Comparison of ENCODE assay signal across 21 cellular contexts in genomic region chr5:124737651-124738050, GRCh38. TPM values are rescaled to one million over a fixed set of nuclear protein-coding genes. Genes with fewer than 3 reads are reported as not detected.
DNase-seq lines count a peak whose midpoint lies in the region; ATAC-seq and TF ChIP-seq lines count a peak whose summit lies in the region.
"Had no signal": no experiment of that assay in that cellular context is flagged by ENCODE, and none has a peak within 500 bp of the region (broad histone marks: within the 10 kb centered on the region; RNA-seq: fewer than 3 reads in every experiment).

No MANE protein-coding gene starts in this region.

- no peaks in the 10 kb centered on the region; the same call in 1 of the 2 replicates for H3K36me3 ChIP-seq in HUES48 (ENCODE audit: control insufficient read depth, insufficient read depth, low read length)
- H3K36me3 ChIP-seq in iPS-18a (ENCODE audit: control insufficient read depth, low read depth, low read length) = no peaks in the 10 kb centered on the region
- H3K36me3 ChIP-seq: BE2C, spleen had no signal

- H3K36me3 Mint-ChIP-seq in activated B cell treated with CpG ODN at 0.5 μM for 24 hours (ENCODE audit: low read depth) = no peaks in the 10 kb centered on the region

- no peak for TF ChIP-seq CTCF in activated B cell treated with CpG ODN at 0.5 μM for 24 hours (IDR thresholded peaks at IDR 0.05)

- ATAC-seq in activated B cell treated with CpG ODN at 0.5 μM for 24 hours (ENCODE audit: low read depth) (no peak), GM18505 (IDR thresholded peaks at IDR 0.05; ENCODE audit: unreplicated experiment) (no peak)
- ATAC-seq: effector memory CD8-positive, alpha-beta T cell; mucosa of descending colon; stimulated activated naive CD8-positive, alpha-beta T cell treated with anti-CD3 and anti-CD28 coated beads, Interleukin-15, amount 100 ng/mL, for 72 hours had no signal

- TF ChIP-seq POLR2A in GM18505 (IDR thresholded peaks at IDR 0.05; ENCODE audit: borderline replicate concordance, extremely low read depth, insufficient read depth, insufficient read length) = no peak

- intact Hi-C loops in activated B cell treated with CpG ODN at 0.5 μM for 24 hours (cut with micrococcal nuclease) = loop anchor here (1.0 kb wide), 2 partner anchors 8 to 9 kb away; partner anchors contain the start of gene ZNF608

- no peaks in the 10 kb centered on the region for H3K9me3 Mint-ChIP-seq in activated B cell treated with CpG ODN at 0.5 μM for 24 hours
- H3K9me3 Mint-ChIP-seq: activated T-helper 1 cell treated with anti-CD3 and anti-CD28 coated beads, Interleukin-12 subunit alpha, Interleukin-12 subunit beta, Interleukin-2, Interleukin-4 antibody, amounts not matched to agents 30 ng/mL and 10 ng/mL and 1 ng/mL, durations not matched to agents 14 hours and 24 hours and 36 hours; stimulated activated naive CD8-positive, alpha-beta T cell treated with anti-CD3 and anti-CD28 coated beads, Interleukin-15, amount 100 ng/mL, for 72 hours had no signal

- peak overlapping the region; percentile 32 for H3K4me3 Mint-ChIP-seq in activated B cell treated with CpG ODN at 0.5 μM for 24 hours
- H3K4me3 Mint-ChIP-seq: activated naive CD4-positive, alpha-beta T cell treated with anti-CD3 and anti-CD28 coated beads, Interleukin-2, amount 50 U/mL, for 24 hours; activated T-helper 1 cell treated with anti-CD3 and anti-CD28 coated beads, Interleukin-12 subunit alpha, Interleukin-12 subunit beta, Interleukin-2, Interleukin-4 antibody, amounts not matched to agents 30 ng/mL and 10 ng/mL and 1 ng/mL, durations not matched to agents 14 hours and 24 hours and 36 hours; effector memory CD8-positive, alpha-beta T cell; stimulated activated naive CD8-positive, alpha-beta T cell treated with anti-CD3 and anti-CD28 coated beads, Interleukin-15, amount 100 ng/mL, for 72 hours had no signal

- no peaks in the 10 kb centered on the region for H3K27me3 ChIP-seq in HUES48 (ENCODE audit: control insufficient read depth, insufficient read depth, low read length)
- no peaks in the 10 kb centered on the region for H3K27me3 ChIP-seq in iPS-18a (ENCODE audit: control insufficient read depth, insufficient read depth, low read length)
- H3K27me3 ChIP-seq: BE2C had no signal

- H3K9me3 ChIP-seq in HUES48 (ENCODE audit: control insufficient read depth, insufficient read depth, low read length) = peaks cover 4% of the 10 kb centered on the region; the same call in 1 of the 2 replicates
- no peaks in the 10 kb centered on the region for H3K9me3 ChIP-seq in iPS-18a (ENCODE audit: control insufficient read depth, low read depth, low read length)
- H3K9me3 ChIP-seq: BE2C, mucosa of descending colon, spleen had no signal

- DNase-seq in activated B cell treated with CpG ODN at 0.5 μM for 24 hours = no peak
- DNase-seq in RKO (ENCODE audit: low spot score) = no peak
- no peak for DNase-seq in globus pallidus (ENCODE audit: low spot score)
- DNase-seq in LoVo (ENCODE audit: low spot score) = no peak
- DNase-seq: activated CD4-positive, CD25-positive, alpha-beta regulatory T cell treated with anti-CD3 and anti-CD28 coated beads, Interleukin-2, amount 50 U/mL, for 72 hours; aorta; BE2C; effector memory CD8-positive, alpha-beta T cell; EL; mucosa of descending colon; NCI-H1092 treated with DMSO at 0.1 percent for 48 hours; spleen; stimulated activated CD4-positive, alpha-beta T cell treated with anti-CD3 and anti-CD28 coated beads, Interleukin-4, amount 100 ng/mL, for 24 hours; stimulated activated naive CD8-positive, alpha-beta T cell treated with anti-CD3 and anti-CD28 coated beads, Interleukin-15, amount 100 ng/mL, for 72 hours; T1000; trophoblast cell had no signal

- H3K27ac ChIP-seq in HUES48 (ENCODE audit: low read depth, low read length) (peak overlapping the region; percentile 95), iPS-18a (ENCODE audit: low read length) (no peak overlapping the region)
- H3K27ac ChIP-seq: spleen had no signal

- H3K9ac ChIP-seq in HUES48 (ENCODE audit: low read depth, low read length) (no peak overlapping the region; the same call in 1 of the 2 replicates), iPS-18a (ENCODE audit: low read length) (no peak overlapping the region)

- POLR2A ChIA-PET in activated B cell treated with CpG ODN at 0.5 μM for 24 hours (lab: Charles Lee) = interaction anchor here (4.0 to 5.2 kb wide), 2 partner anchors 11 to 31 kb away, joined by 16 to 40 read pairs; partner anchors contain the start of gene ZNF608

- no peaks in the 10 kb centered on the region for H3K27me3 Mint-ChIP-seq in activated B cell treated with CpG ODN at 0.5 μM for 24 hours

- CTCF ChIA-PET in activated B cell treated with CpG ODN at 0.5 μM for 24 hours (lab: Charles Lee) = interaction anchor here (0.7 kb wide), 1 partner anchor 68 kb away, joined by 3 read pairs; no protein-coding TSS in a partner anchor

- peaks cover 63% of the 10 kb centered on the region for H3K4me1 Mint-ChIP-seq in activated B cell treated with CpG ODN at 0.5 μM for 24 hours
- H3K4me1 Mint-ChIP-seq: activated naive CD4-positive, alpha-beta T cell treated with anti-CD3 and anti-CD28 coated beads, Interleukin-2, amount 50 U/mL, for 24 hours; stimulated activated naive CD8-positive, alpha-beta T cell treated with anti-CD3 and anti-CD28 coated beads, Interleukin-15, amount 100 ng/mL, for 72 hours had no signal

- H3K27ac Mint-ChIP-seq in activated B cell treated with CpG ODN at 0.5 μM for 24 hours = no peak overlapping the region
- H3K27ac Mint-ChIP-seq: activated naive CD4-positive, alpha-beta T cell treated with anti-CD3 and anti-CD28 coated beads, Interleukin-2, amount 50 U/mL, for 24 hours; activated T-helper 1 cell treated with anti-CD3 and anti-CD28 coated beads, Interleukin-12 subunit alpha, Interleukin-12 subunit beta, Interleukin-2, Interleukin-4 antibody, amounts not matched to agents 30 ng/mL and 10 ng/mL and 1 ng/mL, durations not matched to agents 14 hours and 24 hours and 36 hours; effector memory CD8-positive, alpha-beta T cell; stimulated activated naive CD8-positive, alpha-beta T cell treated with anti-CD3 and anti-CD28 coated beads, Interleukin-15, amount 100 ng/mL, for 72 hours had no signal

- peak overlapping the region; percentile 49 for H3K4me3 ChIP-seq in HUES48 (ENCODE audit: low read depth, low read length)
- peak overlapping the region; percentile 52 for H3K4me3 ChIP-seq in iPS-18a (ENCODE audit: low read length)
- H3K4me3 ChIP-seq: mucosa of descending colon, spleen had no signal

- H3K4me1 ChIP-seq in HUES48 (ENCODE audit: control insufficient read depth, insufficient read depth, low read length) = peaks cover 96% of the 10 kb centered on the region
- peaks cover 99% of the 10 kb centered on the region for H3K4me1 ChIP-seq in iPS-18a (ENCODE audit: control insufficient read depth, low read depth, low read length)

RNA-seq across cellular contexts. Expression of gene ZNF608, which starts 8.8 kb away (rescaled TPM):
- total RNA-seq in activated B cell treated with CpG ODN at 0.5 μM for 24 hours = 20.7 and 22.0 TPM in 2 replicates
- total RNA-seq: activated T-helper 1 cell treated with anti-CD3 and anti-CD28 coated beads, Interleukin-12 subunit alpha, Interleukin-12 subunit beta, Interleukin-2, Interleukin-4 antibody, amounts not matched to agents 30 ng/mL and 10 ng/mL and 1 ng/mL, durations not matched to agents 14 hours and 24 hours and 36 hours had no signal
